11 cellular contexts compared by ENCODE assay signal in genomic region chr21:42228709-42229220, GRCh38. TPM values are rescaled to one million over a fixed set of nuclear protein-coding genes. Genes with fewer than 3 reads are reported as not detected.
DNase-seq lines count a peak whose midpoint lies in the region; ATAC-seq and TF ChIP-seq lines count a peak whose summit lies in the region.
"Had no signal": no experiment of that assay in that cellular context is flagged by ENCODE, and none has a peak within 500 bp of the region (broad histone marks: within the 10 kb centered on the region; RNA-seq: fewer than 3 reads in every experiment).

No MANE protein-coding gene starts in this region.

- H3K36me3 ChIP-seq in lung (ENCODE audit: control insufficient read depth in 2 of 2, insufficient read depth in 2 of 2, low read length in 2 of 2) = peaks cover 0 to 3% of the 10 kb centered on the region in 2 donors
- H3K36me3 ChIP-seq in transverse colon = no peaks in the 10 kb centered on the region
- peaks cover 17% of the 10 kb centered on the region for H3K36me3 ChIP-seq in WERI-Rb-1
- no peaks in the 10 kb centered on the region for H3K36me3 ChIP-seq in Caco-2 (ENCODE audit: control insufficient read depth, insufficient read depth, low read length)
- H3K36me3 ChIP-seq: right lobe of liver had no signal

- CTCF ChIA-PET in Caco-2 (lab: Charles Lee) = no interaction called here

- 78 to 91% methylated on average over 11 of the region's 11 CpGs for WGBS in lung, 2 donors
- 92 to 96% methylated on average over 9 to 11 of the region's 11 CpGs for WGBS in transverse colon (ENCODE audit: low coverage in 1 of 2), 2 donors

- H3K4me1 ChIP-seq in lung (ENCODE audit: control insufficient read depth in 2 of 2, insufficient read depth in 2 of 2, low read length in 2 of 2) (peaks cover 34 to 35% of the 10 kb centered on the region in 2 donors), transverse colon (peaks cover 34 to 86% (median 47%) of the 10 kb centered on the region in 4 donors), Caco-2 (no peaks in the 10 kb centered on the region)

- intact Hi-C loops in transverse colon (cut with DNase I; ENCODE audit: low total_unique reads) (loop anchor here (5.0 kb wide), 1 partner anchor 1051 kb away; no protein-coding TSS in a partner anchor), Caco-2 (cut with micrococcal nuclease; ENCODE audit: unreplicated experiment) (no loop called here)

- H3K27ac Mint-ChIP-seq in activated naive CD8-positive, alpha-beta T cell = peak overlapping the region; percentile 81
- no peak overlapping the region for H3K27ac Mint-ChIP-seq in activated naive CD8-positive, alpha-beta T cell treated with anti-CD3 and anti-CD28 coated beads, Interleukin-2, amount 50 U/mL, for 24 hours
- H3K27ac Mint-ChIP-seq in activated naive CD8-positive, alpha-beta T cell treated with anti-CD3 and anti-CD28 coated beads, Interleukin-2, amount 10 ng/mL, durations not matched to agents 7 days and 5 days = peak overlapping the region; percentile 68
- H3K27ac Mint-ChIP-seq in Caco-2 (ENCODE audit: unreplicated experiment) = no peak overlapping the region

- no peak for DNase-seq in activated naive CD8-positive, alpha-beta T cell treated with anti-CD3 and anti-CD28 coated beads, Interleukin-2, amount 50 U/mL, for 24 hours
- DNase-seq in activated naive CD8-positive, alpha-beta T cell treated with anti-CD3 and anti-CD28 coated beads, Interleukin-2, amount 10 ng/mL, durations not matched to agents 7 days and 5 days = no peak
- DNase-seq in lung (ENCODE audit: low spot score) (no peak), transverse colon (no peak), WERI-Rb-1 (no peak), Caco-2 (no peak)
- DNase-seq: NCI-H1694 treated with DMSO at 0.1 percent for 48 hours had no signal

- BruUV-seq in Caco-2 (replicated peaks; lab: Mats Ljungman, UMichigan) = no TSS peak

- no peak for ATAC-seq in activated naive CD8-positive, alpha-beta T cell treated with anti-CD3 and anti-CD28 coated beads, Interleukin-2, amount 50 U/mL, for 24 hours
- no peak for ATAC-seq in activated naive CD8-positive, alpha-beta T cell treated with anti-CD3 and anti-CD28 coated beads, Interleukin-2, amount 10 ng/mL, durations not matched to agents 7 days and 5 days (ENCODE audit: low read depth)
- no peak for ATAC-seq in lung (ENCODE audit: insufficient read depth, low FRiP score)
- ATAC-seq in HG03095 (IDR thresholded peaks at IDR 0.05; ENCODE audit: unreplicated experiment) = no peak

- peaks cover 17% of the 10 kb centered on the region for H3K36me3 Mint-ChIP-seq in activated naive CD8-positive, alpha-beta T cell
- peaks cover 12% of the 10 kb centered on the region for H3K36me3 Mint-ChIP-seq in activated naive CD8-positive, alpha-beta T cell treated with anti-CD3 and anti-CD28 coated beads, Interleukin-2, amount 50 U/mL, for 24 hours (ENCODE audit: low read depth)
- peaks cover 26% of the 10 kb centered on the region for H3K36me3 Mint-ChIP-seq in activated naive CD8-positive, alpha-beta T cell treated with anti-CD3 and anti-CD28 coated beads, Interleukin-2, amount 10 ng/mL, durations not matched to agents 7 days and 5 days
- H3K36me3 Mint-ChIP-seq in Caco-2 (ENCODE audit: insufficient read depth, unreplicated experiment) = no peaks in the 10 kb centered on the region

- H3K4me3 Mint-ChIP-seq in activated naive CD8-positive, alpha-beta T cell = peak overlapping the region; percentile 59
- H3K4me3 Mint-ChIP-seq in activated naive CD8-positive, alpha-beta T cell treated with anti-CD3 and anti-CD28 coated beads, Interleukin-2, amount 50 U/mL, for 24 hours = no peak overlapping the region
- H3K4me3 Mint-ChIP-seq in activated naive CD8-positive, alpha-beta T cell treated with anti-CD3 and anti-CD28 coated beads, Interleukin-2, amount 10 ng/mL, durations not matched to agents 7 days and 5 days = peak overlapping the region; percentile 67
- no peak overlapping the region for H3K4me3 Mint-ChIP-seq in Caco-2 (ENCODE audit: unreplicated experiment)

- H3K9me3 ChIP-seq in lung (ENCODE audit: control insufficient read depth in 2 of 2, insufficient read depth in 1 of 2, low read length in 1 of 2) (no peaks in the 10 kb centered on the region), transverse colon (no peaks in the 10 kb centered on the region), WERI-Rb-1 (ENCODE audit: severe bottlenecking) (no peaks in the 10 kb centered on the region), Caco-2 (no peaks in the 10 kb centered on the region)
- H3K9me3 ChIP-seq: body of pancreas, right lobe of liver had no signal

- peaks cover 86% of the 10 kb centered on the region for H3K4me1 Mint-ChIP-seq in activated naive CD8-positive, alpha-beta T cell (ENCODE audit: low read depth)
- H3K4me1 Mint-ChIP-seq in activated naive CD8-positive, alpha-beta T cell treated with anti-CD3 and anti-CD28 coated beads, Interleukin-2, amount 50 U/mL, for 24 hours = peaks cover 65% of the 10 kb centered on the region
- peaks cover 57% of the 10 kb centered on the region for H3K4me1 Mint-ChIP-seq in activated naive CD8-positive, alpha-beta T cell treated with anti-CD3 and anti-CD28 coated beads, Interleukin-2, amount 10 ng/mL, durations not matched to agents 7 days and 5 days
- H3K4me1 Mint-ChIP-seq in Caco-2 (ENCODE audit: low read depth, unreplicated experiment) = no peaks in the 10 kb centered on the region

- TF ChIP-seq POLR2A in transverse colon (IDR thresholded peaks at IDR 0.05) = no peak

- no peaks in the 10 kb centered on the region for H3K9me3 Mint-ChIP-seq in activated naive CD8-positive, alpha-beta T cell (ENCODE audit: low read depth)
- H3K9me3 Mint-ChIP-seq in activated naive CD8-positive, alpha-beta T cell treated with anti-CD3 and anti-CD28 coated beads, Interleukin-2, amount 50 U/mL, for 24 hours = no peaks in the 10 kb centered on the region
- H3K9me3 Mint-ChIP-seq in activated naive CD8-positive, alpha-beta T cell treated with anti-CD3 and anti-CD28 coated beads, Interleukin-2, amount 10 ng/mL, durations not matched to agents 7 days and 5 days = no peaks in the 10 kb centered on the region
- H3K9me3 Mint-ChIP-seq in Caco-2 (ENCODE audit: unreplicated experiment) = no peaks in the 10 kb centered on the region

- no peak for TF ChIP-seq CTCF in lung (IDR thresholded peaks at IDR 0.05; ENCODE audit: control extremely low read depth, extremely low read depth)
- no peak for TF ChIP-seq CTCF in transverse colon (IDR thresholded peaks at IDR 0.05)
- no peak for TF ChIP-seq CTCF in WERI-Rb-1 (IDR thresholded peaks at IDR 0.05; ENCODE audit: low read depth, low read length)
- no peak for TF ChIP-seq CTCF in Caco-2 (IDR thresholded peaks at IDR 0.05; ENCODE audit: insufficient read depth in 1 of 2, low read depth in 1 of 2, low read length in 1 of 2, severe bottlenecking in 1 of 2, unreplicated experiment in 1 of 2)

- peak overlapping the region; percentile 48 to 81 for H3K27ac ChIP-seq in lung (ENCODE audit: low read depth in 1 of 2, low read length in 1 of 2)
- peak overlapping the region; percentile 71 to 84 (median 78) for H3K27ac ChIP-seq in transverse colon
- H3K27ac ChIP-seq in WERI-Rb-1 = no peak overlapping the region
- H3K27ac ChIP-seq: right lobe of liver had no signal

- no peak overlapping the region for H3K4me3 ChIP-seq in lung
- no peak overlapping the region for H3K4me3 ChIP-seq in transverse colon
- no peak overlapping the region for H3K4me3 ChIP-seq in WERI-Rb-1 (ENCODE audit: low read depth, low read length)
- no peak overlapping the region for H3K4me3 ChIP-seq in Caco-2 (ENCODE audit: low read depth, low read length)
- H3K4me3 ChIP-seq: body of pancreas, right lobe of liver had no signal

- no peak for TF ChIP-seq EP300 in transverse colon (IDR thresholded peaks at IDR 0.05; ENCODE audit: low read depth)

- H3K27me3 ChIP-seq in lung (ENCODE audit: control insufficient read depth, insufficient read depth) (no peaks in the 10 kb centered on the region), transverse colon (no peaks in the 10 kb centered on the region), WERI-Rb-1 (ENCODE audit: insufficient read depth, low read depth, severe bottlenecking) (no peaks in the 10 kb centered on the region), Caco-2 (replicated peaks; ENCODE audit: control insufficient read depth, insufficient read depth, low read length) (no peaks in the 10 kb centered on the region)
- H3K27me3 ChIP-seq: body of pancreas, right lobe of liver had no signal

- in situ Hi-C loops in transverse colon (cut with MboI; ENCODE audit: low pct_ligation_motif_present in 1 of 4, low pct_unique_long_range_greater_than_20kb in 1 of 4, low sequenced_read_pairs in 3 of 4) = no loop called here

- no peaks in the 10 kb centered on the region for H3K27me3 Mint-ChIP-seq in activated naive CD8-positive, alpha-beta T cell
- no peaks in the 10 kb centered on the region for H3K27me3 Mint-ChIP-seq in activated naive CD8-positive, alpha-beta T cell treated with anti-CD3 and anti-CD28 coated beads, Interleukin-2, amount 50 U/mL, for 24 hours
- H3K27me3 Mint-ChIP-seq in activated naive CD8-positive, alpha-beta T cell treated with anti-CD3 and anti-CD28 coated beads, Interleukin-2, amount 10 ng/mL, durations not matched to agents 7 days and 5 days = no peaks in the 10 kb centered on the region
- H3K27me3 Mint-ChIP-seq in Caco-2 (ENCODE audit: insufficient read depth, unreplicated experiment) = peaks cover 10% of the 10 kb centered on the region

- POLR2A ChIA-PET in activated naive CD8-positive, alpha-beta T cell treated with anti-CD3 and anti-CD28 coated beads, Interleukin-2, amount 10 ng/mL, durations not matched to agents 7 days and 5 days (lab: Charles Lee) = interaction anchor here (0.6 to 3.8 kb wide), 6 partner anchors 9 to 194 kb away, joined by 3 to 23 read pairs (median 5); partner anchors contain the start of gene ABCG1
- POLR2A ChIA-PET in Caco-2 (lab: Charles Lee) = no interaction called here

RNA-seq across cellular contexts. Expression of gene ABCG1, which starts 9.8 kb away (rescaled TPM):
- 10 to 100 TPM; 12.2 to 13.2 TPM for total RNA-seq in activated naive CD8-positive, alpha-beta T cell treated with anti-CD3 and anti-CD28 coated beads, Interleukin-2, amount 10 ng/mL, durations not matched to agents 7 days and 5 days
- 10 to 100 TPM; 36.4 to 65.0 TPM for total RNA-seq in lung
- 10 to 100 TPM; 11.5 to 33.5 TPM for polyA plus RNA-seq in lung
- 10 to 100 TPM; 17.1 to 67.7 (median 53.2) TPM for total RNA-seq in transverse colon
- total RNA-seq in Caco-2 (2022) = not detected in 2 replicates

Comparison
In these comparisons a context has a peak if more than half of its experiments do, and no peak if none do; other contexts are left out.
1. H3K27ac Mint-ChIP-seq: peak in activated naive CD8-positive, alpha-beta T cell (single experiment) and activated naive CD8-positive, alpha-beta T cell treated with anti-CD3 and anti-CD28 coated beads, Interleukin-2, amount 10 ng/mL, durations not matched to agents 7 days and 5 days (single experiment); none in activated naive CD8-positive, alpha-beta T cell treated with anti-CD3 and anti-CD28 coated beads, Interleukin-2, amount 50 U/mL, for 24 hours (single experiment) and Caco-2 (single experiment).
2. H3K4me3 Mint-ChIP-seq: peak in activated naive CD8-positive, alpha-beta T cell (single experiment) and activated naive CD8-positive, alpha-beta T cell treated with anti-CD3 and anti-CD28 coated beads, Interleukin-2, amount 10 ng/mL, durations not matched to agents 7 days and 5 days (single experiment); none in activated naive CD8-positive, alpha-beta T cell treated with anti-CD3 and anti-CD28 coated beads, Interleukin-2, amount 50 U/mL, for 24 hours (single experiment) and Caco-2 (single experiment).
3. RNA of gene ABCG1, which starts 9.8 kb away (total RNA-seq): 36.4 to 65.0 TPM in lung, 17.1 to 67.7 TPM in transverse colon and 12.2 to 13.2 TPM in activated naive CD8-positive, alpha-beta T cell treated with anti-CD3 and anti-CD28 coated beads, Interleukin-2, amount 10 ng/mL, durations not matched to agents 7 days and 5 days; not detected in Caco-2; every median in the first group is over 10 times any median in the second.